27 cellular contexts compared by ENCODE assay signal in the genomic region with DNA sequence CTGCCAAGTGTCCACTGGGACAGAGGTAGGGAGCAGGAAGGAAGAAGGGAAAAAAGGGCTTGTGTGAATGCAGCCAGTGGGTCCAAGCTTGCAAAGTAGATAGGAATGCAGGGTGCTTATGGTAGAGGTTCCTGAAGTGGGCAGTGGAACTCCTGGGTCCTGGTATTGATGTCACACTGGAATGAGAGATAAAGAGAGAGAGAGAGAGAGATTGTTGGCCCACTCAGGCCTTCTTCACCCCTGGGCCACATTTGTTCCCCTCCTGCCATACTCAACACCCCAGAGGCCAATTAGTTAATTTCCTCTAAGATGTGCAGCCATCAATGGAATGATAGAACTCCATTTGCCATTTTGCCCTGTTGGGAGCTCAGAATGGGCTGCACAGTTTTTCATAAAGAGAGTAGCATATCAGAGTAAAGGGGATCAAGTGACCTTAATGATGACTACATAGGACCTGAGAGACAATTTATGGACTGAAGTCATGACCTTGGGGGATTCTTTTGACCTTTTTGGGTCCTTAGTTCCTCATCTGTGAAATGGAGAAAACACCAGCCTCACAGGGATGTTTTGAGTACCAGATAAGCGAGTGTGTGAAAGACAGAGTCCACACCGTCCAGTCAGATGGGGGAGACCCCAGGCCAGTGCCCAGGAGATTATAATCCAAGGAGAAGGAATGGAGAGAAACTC. TPM values are rescaled to one million over a fixed set of nuclear protein-coding genes. Genes with fewer than 3 reads are reported as not detected.
A peak's percentile ranks its signal among the peaks of the same experiment; 100 is the strongest.
DNase-seq lines count a peak whose midpoint lies in the region; ATAC-seq and TF ChIP-seq lines count a peak whose summit lies in the region.
"Had no signal": no experiment of that assay in that cellular context is flagged by ENCODE, and none has a peak within 500 bp of the region (broad histone marks: within the 10 kb centered on the region; RNA-seq: fewer than 3 reads in every experiment).

No MANE protein-coding gene starts in this region.

- H3K9me3 ChIP-seq in CD8-positive, alpha-beta T cell (ENCODE audit: low read length): no peaks in the 10 kb centered on the region
- no peaks in the 10 kb centered on the region for H3K9me3 ChIP-seq in left ventricle myocardium inferior (replicated peaks)
- H3K9me3 ChIP-seq: pancreas, thyroid gland had no signal

- H3K4me3 ChIP-seq in CD8-positive, alpha-beta T cell (ENCODE audit: low read depth, low read length): no peak overlapping the region
- H3K4me3 ChIP-seq in left ventricle myocardium inferior: peak overlapping the region; percentile 15
- no peak overlapping the region for H3K4me3 ChIP-seq in rectal smooth muscle tissue (ENCODE audit: low read length)
- H3K4me3 ChIP-seq: coronary artery, pancreas, SJSA1, thyroid gland had no signal

- H3K27ac Mint-ChIP-seq in CD8-positive, alpha-beta T cell: peak overlapping the region; percentile 15
- no peak overlapping the region for H3K27ac Mint-ChIP-seq in chondrocyte (ENCODE audit: unreplicated experiment)
- H3K27ac Mint-ChIP-seq: activated naive CD4-positive, alpha-beta T cell treated with anti-CD3 and anti-CD28 coated beads, Interleukin-2, amount 10 ng/mL, durations not matched to agents 7 days and 5 days; activated T-cell treated with anti-CD3 and anti-CD28 coated beads, Interleukin-2, amount 50 U/mL, for 72 hours; CD4-positive, CD25-positive, alpha-beta regulatory T cell; natural killer cell treated with Interleukin-12 subunit alpha and Interleukin-12 subunit beta and Interleukin-15 and Interleukin-18, amount 100 ng/mL, for 72 hours; T-cell had no signal

- H3K27ac ChIP-seq in CD8-positive, alpha-beta T cell (ENCODE audit: low read depth, low read length): no peak overlapping the region
- peak overlapping the region; percentile 88 for H3K27ac ChIP-seq in left ventricle myocardium inferior (replicated peaks)
- H3K27ac ChIP-seq in rectal smooth muscle tissue (ENCODE audit: low read depth, low read length): peak overlapping the region; percentile 46
- H3K27ac ChIP-seq: brain microvascular endothelial cell, coronary artery, pancreas, SJSA1, thyroid gland had no signal

- no peak overlapping the region for H3K9ac ChIP-seq in rectal smooth muscle tissue (ENCODE audit: low read length)

- no peak for TF ChIP-seq CTCF in CD8-positive, alpha-beta T cell (IDR thresholded peaks at IDR 0.05)
- no peak for TF ChIP-seq CTCF in chondrocyte (IDR thresholded peaks at IDR 0.05)
- TF ChIP-seq CTCF in left ventricle myocardium inferior (IDR thresholded peaks at IDR 0.05; ENCODE audit: borderline replicate concordance): no peak

- no peak overlapping the region for H3K4me3 Mint-ChIP-seq in CD8-positive, alpha-beta T cell
- no peak overlapping the region for H3K4me3 Mint-ChIP-seq in chondrocyte (ENCODE audit: unreplicated experiment)
- H3K4me3 Mint-ChIP-seq: activated naive CD4-positive, alpha-beta T cell treated with anti-CD3 and anti-CD28 coated beads, Interleukin-2, amount 10 ng/mL, durations not matched to agents 7 days and 5 days; activated T-cell treated with anti-CD3 and anti-CD28 coated beads, Interleukin-2, amount 50 U/mL, for 72 hours; CD4-positive, CD25-positive, alpha-beta regulatory T cell; natural killer cell treated with Interleukin-12 subunit alpha and Interleukin-12 subunit beta and Interleukin-15 and Interleukin-18, amount 100 ng/mL, for 72 hours; stimulated activated naive CD8-positive, alpha-beta T cell treated with anti-CD3 and anti-CD28 coated beads, Interleukin-15, amount 100 ng/mL, for 72 hours; T-cell had no signal

- peaks cover 4% of the 10 kb centered on the region for H3K9me3 Mint-ChIP-seq in CD8-positive, alpha-beta T cell
- H3K9me3 Mint-ChIP-seq in chondrocyte (ENCODE audit: low read depth): no peaks in the 10 kb centered on the region
- H3K9me3 Mint-ChIP-seq: natural killer cell treated with Interleukin-12 subunit alpha and Interleukin-12 subunit beta and Interleukin-15 and Interleukin-18, amount 100 ng/mL, for 72 hours had no signal

- peaks cover 14% of the 10 kb centered on the region for H3K4me1 Mint-ChIP-seq in CD8-positive, alpha-beta T cell (ENCODE audit: low read depth)
- peaks cover 3% of the 10 kb centered on the region for H3K4me1 Mint-ChIP-seq in chondrocyte (ENCODE audit: low read depth)

- H3K36me3 Mint-ChIP-seq in CD8-positive, alpha-beta T cell: peaks cover 2% of the 10 kb centered on the region
- no peaks in the 10 kb centered on the region for H3K36me3 Mint-ChIP-seq in chondrocyte (ENCODE audit: low read depth)
- H3K36me3 Mint-ChIP-seq: activated naive CD4-positive, alpha-beta T cell treated with anti-CD3 and anti-CD28 coated beads, Interleukin-2, amount 10 ng/mL, durations not matched to agents 7 days and 5 days; natural killer cell treated with Interleukin-12 subunit alpha and Interleukin-12 subunit beta and Interleukin-15 and Interleukin-18, amount 100 ng/mL, for 72 hours had no signal

- intact Hi-C loops in CD8-positive, alpha-beta T cell (cut with DNase I, micrococcal nuclease): no loop called here
- intact Hi-C loops in left ventricle myocardium inferior (cut with micrococcal nuclease): no loop called here

- no peaks in the 10 kb centered on the region for H3K27me3 Mint-ChIP-seq in CD8-positive, alpha-beta T cell (ENCODE audit: low read depth)
- H3K27me3 Mint-ChIP-seq in chondrocyte (ENCODE audit: low read depth): no peaks in the 10 kb centered on the region
- H3K27me3 Mint-ChIP-seq: activated naive CD4-positive, alpha-beta T cell treated with anti-CD3 and anti-CD28 coated beads, Interleukin-2, amount 10 ng/mL, durations not matched to agents 7 days and 5 days; CD4-positive, CD25-positive, alpha-beta regulatory T cell; natural killer cell treated with Interleukin-12 subunit alpha and Interleukin-12 subunit beta and Interleukin-15 and Interleukin-18, amount 100 ng/mL, for 72 hours; stimulated activated naive CD8-positive, alpha-beta T cell treated with anti-CD3 and anti-CD28 coated beads, Interleukin-15, amount 100 ng/mL, for 72 hours; T-cell had no signal

- no peaks in the 10 kb centered on the region for H3K4me1 ChIP-seq in CD8-positive, alpha-beta T cell (ENCODE audit: insufficient read depth, low read length)
- H3K4me1 ChIP-seq in left ventricle myocardium inferior (peaks cover 90% of the 10 kb centered on the region), rectal smooth muscle tissue (ENCODE audit: control insufficient read depth, insufficient read depth, low read length) (peaks cover 39% of the 10 kb centered on the region)
- H3K4me1 ChIP-seq: SJSA1, thyroid gland had no signal

- DNase-seq in CD8-positive, alpha-beta T cell: no peak
- peak; percentile 1 for DNase-seq in chondrocyte (ENCODE audit: low spot score)
- DNase-seq in left ventricle myocardium inferior: peak; percentile 3
- no peak for DNase-seq in OCI-M2 (lab: John Stamatoyannopoulos, UW; ENCODE audit: unreplicated experiment)
- no peak for DNase-seq in islet precursor cell
- DNase-seq in SW480 (ENCODE audit: low spot score): no peak
- DNase-seq: activated CD4-positive, CD25-positive, alpha-beta regulatory T cell; activated naive CD4-positive, alpha-beta T cell treated with anti-CD3 and anti-CD28 coated beads, Interleukin-2, amount 10 ng/mL, durations not matched to agents 7 days and 5 days; activated T-cell treated with anti-CD3 and anti-CD28 coated beads, Interleukin-2, amount 50 U/mL, for 72 hours; CD4-positive, CD25-positive, alpha-beta regulatory T cell; EL; midbrain; NCI-H1105 treated with DMSO at 0.1 percent for 48 hours; NCI-H1930; NCI-H526; pancreas; stimulated activated naive CD8-positive, alpha-beta T cell treated with anti-CD3 and anti-CD28 coated beads, Interleukin-15, amount 100 ng/mL, for 72 hours; T-cell; thyroid gland had no signal

- no peak for ATAC-seq in CD8-positive, alpha-beta T cell
- ATAC-seq in HG02763 (IDR thresholded peaks at IDR 0.05; ENCODE audit: unreplicated experiment): no peak
- ATAC-seq: activated T-cell treated with anti-CD3 and anti-CD28 coated beads, Interleukin-2, amount 50 U/mL, for 72 hours; esophagus mucosa; natural killer cell treated with Interleukin-12 subunit alpha and Interleukin-12 subunit beta and Interleukin-15 and Interleukin-18, amount 100 ng/mL, for 72 hours; pancreas; sciatic nerve; stimulated activated naive CD8-positive, alpha-beta T cell treated with anti-CD3 and anti-CD28 coated beads, Interleukin-15, amount 100 ng/mL, for 72 hours; T-cell had no signal

- CTCF ChIA-PET in CD8-positive, alpha-beta T cell (lab: Charles Lee): no interaction called here

- no peaks in the 10 kb centered on the region for H3K27me3 ChIP-seq in CD8-positive, alpha-beta T cell (ENCODE audit: insufficient read depth, low read length)
- H3K27me3 ChIP-seq in left ventricle myocardium inferior (ENCODE audit: low read depth) (no peaks in the 10 kb centered on the region), rectal smooth muscle tissue (ENCODE audit: control insufficient read depth, insufficient read depth, low read length) (no peaks in the 10 kb centered on the region)
- H3K27me3 ChIP-seq: brain microvascular endothelial cell, pancreas, thyroid gland had no signal

- no peaks in the 10 kb centered on the region for H3K36me3 ChIP-seq in CD8-positive, alpha-beta T cell (ENCODE audit: insufficient read depth, low read length)
- H3K36me3 ChIP-seq in left ventricle myocardium inferior (no peaks in the 10 kb centered on the region), rectal smooth muscle tissue (ENCODE audit: control insufficient read depth, insufficient read depth, low read length) (no peaks in the 10 kb centered on the region)
- H3K36me3 ChIP-seq: brain microvascular endothelial cell, pancreas, SJSA1, thyroid gland had no signal

- POLR2A ChIA-PET in CD8-positive, alpha-beta T cell (lab: Charles Lee): no interaction called here

RNA-seq across cellular contexts. Expression of gene PPARGC1B, which starts 52.9 kb away (rescaled TPM):
- 1 to 10 TPM; 4.1 to 4.2 TPM for total RNA-seq in CD8-positive, alpha-beta T cell
- total RNA-seq in chondrocyte: 1.9 to 2.8 TPM (median 1.9 TPM) in 3 replicates
- 28.4 TPM for total RNA-seq in left ventricle myocardium inferior

Comparison
In these comparisons a context has a peak if more than half of its experiments do, and no peak if none do; other contexts are left out.
1. DNase-seq: peak in chondrocyte (single experiment) and left ventricle myocardium inferior (single experiment); none in CD8-positive, alpha-beta T cell (0 of 7), OCI-M2 (single experiment), islet precursor cell (single experiment) and SW480 (single experiment).